8 cellular contexts compared by ENCODE assay signal in genomic region chr1:204506969-204507316, GRCh38. TPM values are rescaled to one million over a fixed set of nuclear protein-coding genes. Genes with fewer than 3 reads are reported as not detected.
DNase-seq lines count a peak whose midpoint lies in the region; ATAC-seq and TF ChIP-seq lines count a peak whose summit lies in the region.

No MANE protein-coding gene starts in this region.

- H3K4me3 ChIP-seq in GM12865 (ENCODE audit: low read depth, low read length) (peak overlapping the region; percentile 69), psoas muscle (peak overlapping the region; percentile 70), urinary bladder (ENCODE audit: low read depth, low read length) (peak overlapping the region; percentile 50)

- H3K36me3 ChIP-seq in psoas muscle (ENCODE audit: insufficient read depth in 1 of 2, low read depth in 1 of 2) (no peaks in the 10 kb centered on the region), urinary bladder (ENCODE audit: insufficient read depth) (no peaks in the 10 kb centered on the region)

- TF ChIP-seq CTCF in GM12865 (IDR thresholded peaks at IDR 0.05; ENCODE audit: insufficient read depth, low read depth, low read length, missing control alignments) (no peak), psoas muscle (IDR thresholded peaks at IDR 0.05) (no peak)

- H3K4me1 ChIP-seq in psoas muscle = peaks cover 16% of the 10 kb centered on the region
- no peaks in the 10 kb centered on the region for H3K4me1 ChIP-seq in urinary bladder (ENCODE audit: insufficient read depth)

- no peaks in the 10 kb centered on the region for H3K27me3 ChIP-seq in psoas muscle (ENCODE audit: insufficient read depth in 3 of 3, low read length in 2 of 3)

- ATAC-seq in HG02840 (IDR thresholded peaks at IDR 0.05; ENCODE audit: low FRiP score, unreplicated experiment) (peak; percentile 56), left ventricle myocardium superior (peak; percentile 81), psoas muscle (peak; percentile 85 to 87 (median 86))

- DNase-seq in GM12865 (ENCODE audit: low read depth) (peak; percentile 95), NCI-H1436 treated with DMSO at 0.1 percent for 48 hours (lab: John Stamatoyannopoulos, UW) (peak; percentile 90), SW480 (ENCODE audit: low spot score) (peak; percentile 88), amniotic epithelial cell (ENCODE audit: low read depth) (peak; percentile 92), left ventricle myocardium superior (peak; percentile 58), psoas muscle (peak; percentile 65 to 72)

- 0 to 1% (median 1%) methylated on average over 13 of the region's 13 CpGs for WGBS in psoas muscle, 3 donors
- WGBS in urinary bladder = under 1% methylated on average over 13 of the region's 13 CpGs

- intact Hi-C loops in left ventricle myocardium superior (cut with micrococcal nuclease) (no loop called here), psoas muscle (cut with DNase I) (no loop called here)

- H3K27ac ChIP-seq in psoas muscle (peak overlapping the region; percentile 78), urinary bladder (ENCODE audit: low read depth) (peak overlapping the region; percentile 85)

- no peaks in the 10 kb centered on the region for H3K9me3 ChIP-seq in psoas muscle

RNA-seq across cellular contexts. Expression of gene MDM4, which starts 9.3 kb away (rescaled TPM):
- 30.1 TPM for total RNA-seq in left ventricle myocardium superior
- total RNA-seq in psoas muscle = 10 to 100 TPM; 33.4 to 67.0 (median 41.1) TPM
- polyA plus RNA-seq in psoas muscle = 1 to 10 TPM; 5.0 to 8.3 (median 6.5) TPM
- 148 TPM for total RNA-seq in urinary bladder
- 4.4 TPM for polyA plus RNA-seq in urinary bladder

RNA-seq across cellular contexts. Expression of gene PIK3C2B, which starts 12.3 kb away (rescaled TPM):
- 23.6 TPM for total RNA-seq in left ventricle myocardium superior
- total RNA-seq in psoas muscle = 10 to 100 TPM in 3 of 4 donors, 1 to 10 TPM in 1; 8.2 to 20.9 (median 13.9) TPM
- polyA plus RNA-seq in psoas muscle = 1 to 10 TPM; 1.9 to 3.9 (median 1.9) TPM
- total RNA-seq in urinary bladder = 33.6 TPM
- 19.7 TPM for polyA plus RNA-seq in urinary bladder

Comparison
In these comparisons a context has a peak if more than half of its experiments do, and no peak if none do; other contexts are left out.
1. Peak in every context shown above with its lines: DNase-seq, ATAC-seq, H3K4me3 ChIP-seq and H3K27ac ChIP-seq.